In the genomic region with DNA sequence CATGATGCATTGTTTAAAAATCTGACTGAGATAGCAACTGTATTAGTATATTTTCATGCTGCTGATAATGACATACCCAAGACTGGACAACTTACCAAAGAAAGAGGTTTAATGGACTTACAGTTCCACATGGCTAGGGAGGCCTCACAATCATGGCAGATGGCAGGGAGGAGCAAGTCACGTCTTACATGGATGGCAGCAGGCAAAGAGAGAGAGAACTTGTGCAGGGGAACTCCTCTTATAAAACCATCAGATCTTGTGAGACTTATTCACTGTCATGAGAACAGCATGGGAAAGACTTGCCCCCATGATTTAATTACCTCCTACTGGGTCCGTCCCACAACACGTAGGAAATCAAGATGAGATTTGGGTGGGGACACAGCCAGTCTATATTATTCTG, we compare ENCODE assay signal across 3 cellular contexts.
DNase-seq lines count a peak whose midpoint lies in the region; ATAC-seq, FAIRE-seq and TF ChIP-seq lines count a peak whose summit lies in the region.
"Not testable (repeated sequence)": the region's sequence is repeated elsewhere in the genome, so short reads cannot be mapped to it uniquely, and the experiment has no call there.

No MANE protein-coding gene starts in this region.

- 90 to 95% methylated on average over 2 to 3 of the region's 3 CpGs for WGBS in endodermal cell (ENCODE audit: insufficient coverage in 1 of 2, insufficient read length in 1 of 2), 2 experiments
- 41% methylated on average over 2 of the region's 3 CpGs for WGBS in HepG2 (ENCODE audit: low lambda C conversion rate)

- H3K27me3 Mint-ChIP-seq in endodermal cell (ENCODE audit: insufficient read depth); endothelial cell (ENCODE audit: unreplicated experiment): not testable (repeated sequence)

- not testable (repeated sequence) for H3K4me2 ChIP-seq in HepG2 (ENCODE audit: low read depth, low read length)

- H3K27ac Mint-ChIP-seq in endodermal cell, result not testable (repeated sequence)
- H3K27ac Mint-ChIP-seq in endothelial cell (ENCODE audit: unreplicated experiment), result peak overlapping the region; percentile 44

- BruUV-seq in HepG2 (replicated peaks; lab: Mats Ljungman, UMichigan), result not testable (repeated sequence)

- H3K9me3 Mint-ChIP-seq in endodermal cell, result peaks cover 32% of the 10 kb centered on the region
- H3K9me3 Mint-ChIP-seq in endothelial cell (ENCODE audit: unreplicated experiment), result peaks cover 14% of the 10 kb centered on the region

- peak overlapping the region; percentile 23 for H3K4me3 ChIP-seq in endodermal cell (ENCODE audit: low read length)
- H3K4me3 ChIP-seq in HepG2 (replicated peaks in 1 of 3; ENCODE audit: insufficient read depth in 1 of 3, low read depth in 2 of 3, low read length in 3 of 3), result not testable (repeated sequence)

- not testable (repeated sequence) for H3K27me3 ChIP-seq in endodermal cell (ENCODE audit: control insufficient read depth, insufficient read depth, low read length, poor library complexity, severe bottlenecking); HepG2 (ENCODE audit: control insufficient read depth in 1 of 2, insufficient read depth in 2 of 2, low read length in 2 of 2)

- not testable (repeated sequence) for TF ChIP-seq CTCF in endodermal cell (conservative IDR thresholded peaks at IDR 0.05); endothelial cell (IDR thresholded peaks at IDR 0.05; ENCODE audit: unreplicated experiment); HepG2 (CRISPR knock-in tag; IDR thresholded peaks at IDR 0.05)

- not testable (repeated sequence) for H4K20me1 ChIP-seq in HepG2 (ENCODE audit: insufficient read depth, low read length)

- ATAC-seq in HepG2, result not testable (repeated sequence)

- H2AFZ ChIP-seq in HepG2 (ENCODE audit: low read length), result not testable (repeated sequence)

- H3K36me3 Mint-ChIP-seq in endodermal cell (ENCODE audit: low read depth) (peaks cover 44% of the 10 kb centered on the region), endothelial cell (ENCODE audit: low read depth, unreplicated experiment) (peaks cover 30% of the 10 kb centered on the region)

- not testable (repeated sequence) for FAIRE-seq in HepG2 (lab: Jason Lieb, UNC)

- H3K9ac ChIP-seq in endodermal cell (ENCODE audit: extremely low read depth, low read length, poor library complexity, severe bottlenecking); HepG2 (ENCODE audit: insufficient read depth, low read depth, low read length): not testable (repeated sequence)

- TF ChIP-seq POLR2A in HepG2 (IDR thresholded peaks at IDR 0.05; ENCODE audit: insufficient read depth in 1 of 2, low read depth in 2 of 2, low read length in 2 of 2), result not testable (repeated sequence)

- not testable (repeated sequence) for H3K27ac ChIP-seq in endodermal cell (ENCODE audit: low read depth, low read length); HepG2 (ENCODE audit: extremely low read length, insufficient read depth, low read length)

- DNase-seq in endodermal cell; endothelial cell (ENCODE audit: low spot score); HepG2 (ENCODE audit: low spot score): not testable (repeated sequence)

- POLR2A ChIA-PET in HepG2 (lab: Yijun Ruan, JAX), result not testable (repeated sequence)

- not testable (repeated sequence) for H3K4me1 ChIP-seq in endodermal cell (ENCODE audit: control insufficient read depth, insufficient read depth, low read length); HepG2 (ENCODE audit: insufficient read depth, low read length)

- CTCF ChIA-PET in HepG2 (lab: Yijun Ruan, JAX; ENCODE audit: low intra/inter-chr PET ratio, low total read pairs), result not testable (repeated sequence)

- intact Hi-C loops in HepG2 (cut with micrococcal nuclease; ENCODE audit: unreplicated experiment), result not testable (repeated sequence)

- H3K9me3 ChIP-seq in endodermal cell (ENCODE audit: control insufficient read depth, low read length), result peaks cover 30% of the 10 kb centered on the region
- not testable (repeated sequence) for H3K9me3 ChIP-seq in HepG2 (ENCODE audit: low read length)

- in situ Hi-C loops in HepG2 (cut with HindIII; ENCODE audit: extremely low pct_ligation_motif_present, low pct_unique_long_range_greater_than_20kb), result not testable (repeated sequence)

- H3K79me2 ChIP-seq in HepG2 (ENCODE audit: insufficient read depth, low read length), result not testable (repeated sequence)

- H3K4me3 Mint-ChIP-seq in endodermal cell, result not testable (repeated sequence)
- peak overlapping the region; percentile 10 for H3K4me3 Mint-ChIP-seq in endothelial cell (ENCODE audit: unreplicated experiment)

- H3K36me3 ChIP-seq in endodermal cell (ENCODE audit: control insufficient read depth, insufficient read depth, low read length); HepG2 (replicated peaks in 1 of 2; ENCODE audit: control insufficient read depth in 1 of 2, insufficient read depth in 2 of 2, low read length in 2 of 2): not testable (repeated sequence)

- TF ChIP-seq RAD21 in HepG2 (CRISPR knock-in tag; IDR thresholded peaks at IDR 0.05), result not testable (repeated sequence)

- not testable (repeated sequence) for H3K4me1 Mint-ChIP-seq in endodermal cell
- H3K4me1 Mint-ChIP-seq in endothelial cell (ENCODE audit: unreplicated experiment), result peaks cover 17% of the 10 kb centered on the region

- TF ChIP-seq EP300 in HepG2 (IDR thresholded peaks at IDR 0.05; ENCODE audit: low read depth in 2 of 2, low read length in 2 of 2); HepG2 (CRISPR knock-in tag; IDR thresholded peaks at IDR 0.05; ENCODE audit: borderline replicate concordance): not testable (repeated sequence)

TF ChIP-seq in HepG2, 621 proteins besides CTCF, POLR2A, EP300 and RAD21:
- TF ChIP-seq ZNF431 (CRISPR knock-in tag; IDR thresholded peaks at IDR 0.05; ENCODE audit: borderline replicate concordance, low read depth), result peak; percentile 93
